1 cellular context compared by ENCODE assay signal in the genomic region with DNA sequence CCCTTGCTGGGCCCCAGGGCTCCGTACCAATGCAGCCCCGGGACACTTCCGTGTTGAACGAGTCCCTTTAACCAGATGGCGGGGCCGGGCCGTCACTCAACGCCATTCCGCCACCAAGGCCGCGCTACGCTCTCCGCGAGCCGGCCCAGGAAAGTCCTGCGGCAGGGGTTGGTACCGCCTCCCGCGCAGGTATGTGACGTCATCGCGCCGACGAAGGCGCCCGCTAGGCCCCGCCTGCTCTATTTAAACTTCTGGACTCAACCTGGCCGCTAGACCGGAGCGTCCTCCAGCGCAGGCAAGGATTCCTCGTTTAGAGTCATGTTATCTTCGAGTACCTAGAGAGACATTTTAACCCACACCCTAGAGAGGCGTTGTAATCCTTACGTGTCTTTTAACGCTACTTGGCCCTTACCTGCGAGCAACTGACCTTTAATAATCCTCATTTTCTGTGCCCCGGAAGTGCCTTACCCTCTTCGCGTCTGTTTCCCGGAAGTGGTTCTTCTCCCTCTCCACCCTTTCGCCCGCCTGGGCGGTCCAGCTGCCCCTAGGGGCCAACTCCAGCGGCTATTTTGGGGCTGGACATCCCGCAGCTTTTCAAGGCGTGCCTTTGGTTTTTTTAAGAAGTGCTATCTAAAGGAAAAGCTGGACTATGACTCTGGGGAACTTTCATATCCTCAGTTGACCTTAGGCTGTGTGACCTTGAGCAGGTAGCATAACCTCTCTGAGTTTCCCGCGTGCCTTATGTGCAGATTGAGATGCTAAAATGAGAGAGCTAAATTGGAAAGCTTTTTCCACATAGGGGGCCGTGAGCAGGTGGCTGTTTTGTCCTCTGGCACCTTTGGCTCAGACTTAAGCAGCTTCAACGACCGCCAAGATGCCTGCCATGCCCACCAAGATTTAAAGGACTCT.
A peak's percentile ranks its signal among the peaks of the same experiment; 100 is the strongest.
TF ChIP-seq lines count a peak whose summit lies in the region.

A gene with protein sequence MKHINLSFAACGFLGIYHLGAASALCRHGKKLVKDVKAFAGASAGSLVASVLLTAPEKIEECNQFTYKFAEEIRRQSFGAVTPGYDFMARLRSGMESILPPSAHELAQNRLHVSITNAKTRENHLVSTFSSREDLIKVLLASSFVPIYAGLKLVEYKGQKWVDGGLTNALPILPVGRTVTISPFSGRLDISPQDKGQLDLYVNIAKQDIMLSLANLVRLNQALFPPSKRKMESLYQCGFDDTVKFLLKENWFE (minus strand): TSS at position 155 of the 909 bp plus-strand sequence. CDS start 1,294 bp downstream, outside the sequence.

TF ChIP-seq in H1, 55 proteins besides CTCF, POLR2A, EP300 and RAD21:
- peak; percentile 86 for TF ChIP-seq JUND (IDR thresholded peaks at IDR 0.05; ENCODE audit: low read length)
- TF ChIP-seq POU5F1 (IDR thresholded peaks at IDR 0.05; ENCODE audit: low read depth, low read length) = no peak
- TF ChIP-seq TAF1 (IDR thresholded peaks at IDR 0.05; ENCODE audit: low read depth, low read length) = peak; percentile 82
- TF ChIP-seq, protein P1, sequence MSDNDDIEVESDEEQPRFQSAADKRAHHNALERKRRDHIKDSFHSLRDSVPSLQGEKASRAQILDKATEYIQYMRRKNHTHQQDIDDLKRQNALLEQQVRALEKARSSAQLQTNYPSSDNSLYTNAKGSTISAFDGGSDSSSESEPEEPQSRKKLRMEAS (IDR thresholded peaks at IDR 0.05) = 0 out of 2 replicates have a peak, but pooled peaks have one; percentile 1
- TF ChIP-seq SP1 (IDR thresholded peaks at IDR 0.05; ENCODE audit: low read depth, low read length) = 0 out of 2 replicates have a peak, but pooled peaks have one; percentile 17
- TF ChIP-seq TEAD4 (IDR thresholded peaks at IDR 0.05; ENCODE audit: low read depth, low read length) = no peak
- TF ChIP-seq KDM4A (IDR thresholded peaks at IDR 0.05; ENCODE audit: low read depth, low read length, severe bottlenecking) = peak; percentile 75
- TF ChIP-seq SRF (IDR thresholded peaks at IDR 0.05; ENCODE audit: low read depth, low read length) = 0 out of 2 replicates have a peak, but pooled peaks have one; percentile 32
- TF ChIP-seq SIN3A (conservative IDR thresholded peaks at IDR 0.05 in 1 of 2, IDR thresholded peaks at IDR 0.05 in 1 of 2; ENCODE audit: low read depth in 1 of 2, low read length in 2 of 2) = 0 out of 4 replicates have a peak, but pooled peaks of 1 of the 2 experiments have one; percentile 37
- TF ChIP-seq ASH2L (IDR thresholded peaks at IDR 0.05; ENCODE audit: low read length) = peak; percentile 40
- TF ChIP-seq EGR1 (IDR thresholded peaks at IDR 0.05; ENCODE audit: borderline replicate concordance, low read depth, low read length) = no peak; the same call in 1 of the 2 replicates
- peak; percentile 96 for TF ChIP-seq KDM1A (IDR thresholded peaks at IDR 0.05; ENCODE audit: borderline replicate concordance, low read length)
- TF ChIP-seq RBBP5 (IDR thresholded peaks at IDR 0.05; ENCODE audit: borderline replicate concordance, low read depth, low read length) = peak; percentile 58; the same call in 1 of the 2 replicates
- peak; percentile 49; the same call in 1 of the 2 replicates for TF ChIP-seq KDM5A (IDR thresholded peaks at IDR 0.05; ENCODE audit: low read length)
- TF ChIP-seq RNF2 (IDR thresholded peaks at IDR 0.05; ENCODE audit: borderline replicate concordance, low read depth, low read length, missing control alignments, poor library complexity, severe bottlenecking) = no peak
- peak; percentile 81; the same call in 1 of the 2 replicates for TF ChIP-seq PHF8 (conservative IDR thresholded peaks at IDR 0.05; ENCODE audit: low read depth, low read length)
- peak; percentile 86 for TF ChIP-seq GABPA (IDR thresholded peaks at IDR 0.05; ENCODE audit: borderline replicate concordance, insufficient read depth, low read length)
- TF ChIP-seq CREB1 (IDR thresholded peaks at IDR 0.05) = peak; percentile 92
- no peak for TF ChIP-seq HDAC2 (IDR thresholded peaks at IDR 0.05; ENCODE audit: borderline replicate concordance in 1 of 2, low read depth in 2 of 2, low read length in 2 of 2)
- peak; percentile 79 for TF ChIP-seq TBP (IDR thresholded peaks at IDR 0.05; ENCODE audit: low read depth, low read length)
